8 cellular contexts compared by ENCODE assay signal in genomic region chr4:71229477-71230257, GRCh38.
DNase-seq lines count a peak whose midpoint lies in the region; TF ChIP-seq lines count a peak whose summit lies in the region.

No MANE protein-coding gene starts in this region.

- no peaks in the 10 kb centered on the region for H3K4me1 ChIP-seq in testis

- 42 to 52% methylated on average over 9 of the region's 9 CpGs for WGBS in testis, 2 donors

- H3K9me3 ChIP-seq in MG63 (no peaks in the 10 kb centered on the region), testis (no peaks in the 10 kb centered on the region)

- peak; percentile 79 for TF ChIP-seq CTCF in GM13977 (IDR thresholded peaks at IDR 0.05; ENCODE audit: extremely low read depth, insufficient read depth, missing control alignments)
- peak; percentile 68 to 83 for TF ChIP-seq CTCF in brain (conservative IDR thresholded peaks at IDR 0.05)
- TF ChIP-seq CTCF in testis (IDR thresholded peaks at IDR 0.05) = peak; percentile 11 to 64 (median 32)

- no peaks in the 10 kb centered on the region for H3K36me3 Mint-ChIP-seq in brain

- H3K4me1 Mint-ChIP-seq in brain = peaks cover 59% of the 10 kb centered on the region

- intact Hi-C loops in testis (cut with DNase I; ENCODE audit: low total_unique reads) = no loop called here

- DNase-seq in ACHN (peak; percentile 66), GM13977 (ENCODE audit: low spot score) (peak; percentile 48), MG63 (peak; percentile 20), inferior parietal cortex (ENCODE audit: extremely low spot score) (peak; percentile 74), testis (peak; percentile 44)
- no peak for DNase-seq in activated effector memory CD4-positive, alpha-beta T cell treated with Interleukin-2 at 50 U/mL for 16 hours
- no peak for DNase-seq in stimulated activated CD4-positive, alpha-beta T cell treated with anti-CD3 and anti-CD28 coated beads, Interleukin-15, amount 100 ng/mL, for 24 hours

- H3K9me3 Mint-ChIP-seq in brain = no peaks in the 10 kb centered on the region

- peak overlapping the region; percentile 32 to 70 (median 58) for H3K4me3 Mint-ChIP-seq in brain

- in situ Hi-C loops in ACHN (cut with HindIII; ENCODE audit: low pct_ligation_motif_present, low pct_unique_long_range_greater_than_20kb, low sequenced_read_pairs) = no loop called here
- in situ Hi-C loops in GM13977 (cut with MboI; ENCODE audit: low pct_unique_long_range_greater_than_20kb, low sequenced_read_pairs, unreplicated experiment) = no loop called here

- no peak overlapping the region for H3K27ac ChIP-seq in testis

- no peaks in the 10 kb centered on the region for H3K27me3 ChIP-seq in MG63
- no peaks in the 10 kb centered on the region for H3K27me3 ChIP-seq in testis

- peak overlapping the region; percentile 68 to 95 (median 83) for H3K27ac Mint-ChIP-seq in brain

- TF ChIP-seq POLR2A in testis (IDR thresholded peaks at IDR 0.05) = no peak

- no peaks in the 10 kb centered on the region for H3K27me3 Mint-ChIP-seq in brain

- H3K4me3 ChIP-seq in MG63 (no peak overlapping the region), testis (no peak overlapping the region)

- H3K36me3 ChIP-seq in MG63 (no peaks in the 10 kb centered on the region), testis (ENCODE audit: low read depth, missing control alignments) (no peaks in the 10 kb centered on the region)

Comparison
In these comparisons a context has a peak if more than half of its experiments do, and no peak if none do; other contexts are left out.
1. DNase-seq: peak in ACHN (single experiment), GM13977 (single experiment), MG63 (single experiment), inferior parietal cortex (single experiment) and testis (single experiment); none in activated effector memory CD4-positive, alpha-beta T cell treated with Interleukin-2 at 50 U/mL for 16 hours (single experiment) and stimulated activated CD4-positive, alpha-beta T cell treated with anti-CD3 and anti-CD28 coated beads, Interleukin-15, amount 100 ng/mL, for 24 hours (single experiment).
2. Peak in every context shown above with its lines, with median percentiles within 50 percentile points of each other: CTCF ChIP-seq.